In genomic region chr17:7997186-7997585, GRCh38 we compare ENCODE assay signal across 9 cellular contexts. TPM values are rescaled to one million over a fixed set of nuclear protein-coding genes. Genes with fewer than 3 reads are reported as not detected.
A peak's percentile ranks its signal among the peaks of the same experiment; 100 is the strongest.
DNase-seq lines count a peak whose midpoint lies in the region; ATAC-seq, FAIRE-seq and TF ChIP-seq lines count a peak whose summit lies in the region.
"Had no signal": no experiment of that assay in that cellular context is flagged by ENCODE, and none has a peak within 500 bp of the region (broad histone marks: within the 10 kb centered on the region; RNA-seq: fewer than 3 reads in every experiment).

No MANE protein-coding gene starts in this region.

- H3K27me3 ChIP-seq in DOHH2 (ENCODE audit: control insufficient read depth, low read length): peaks cover 15% of the 10 kb centered on the region
- peaks cover 0 to 80% of the 10 kb centered on the region in 2 donors for H3K27me3 ChIP-seq in tibial artery

- no peaks in the 10 kb centered on the region for H3K79me2 ChIP-seq in DOHH2 (ENCODE audit: control insufficient read depth, low read length)

- intact Hi-C loops in left ventricle myocardium superior (cut with micrococcal nuclease) (loop anchor here (10.0 kb wide), 1 partner anchor 132 kb away; no protein-coding TSS in a partner anchor), tibial artery (cut with DNase I; ENCODE audit: low total_unique reads) (no loop called here)

- no peaks in the 10 kb centered on the region for H3K36me3 ChIP-seq in DOHH2 (ENCODE audit: control insufficient read depth, low read length)
- H3K36me3 ChIP-seq in tibial artery: no peaks in the 10 kb centered on the region

- no peak overlapping the region for H3K4me2 ChIP-seq in DOHH2 (ENCODE audit: low read length)

- peak; percentile 98 for ATAC-seq in left ventricle myocardium superior
- no peak for ATAC-seq in omental fat pad (ENCODE audit: low FRiP score)
- no peak for ATAC-seq in GM21723 (IDR thresholded peaks at IDR 0.05; ENCODE audit: unreplicated experiment)

- TF ChIP-seq CTCF in DOHH2 (IDR thresholded peaks at IDR 0.05; ENCODE audit: low read depth, low read length, poor library complexity, severe bottlenecking) (peak; percentile 8), omental fat pad (IDR thresholded peaks at IDR 0.05) (no peak), tibial artery (IDR thresholded peaks at IDR 0.05) (no peak)

- DNase-seq in NAMALWA (ENCODE audit: low spot score) (peak; percentile 61), left ventricle myocardium superior (peak; percentile 60), urothelium cell line (ENCODE audit: low spot score) (peak; percentile 35), omental fat pad (ENCODE audit: low spot score) (no peak), tibial artery (no peak)
- DNase-seq in activated CD4-positive, alpha-beta T cell treated with anti-CD3 and anti-CD28 coated beads, Interleukin-2, amount 50 U/mL, for 1 hour: peak; percentile 33

- H4K20me1 ChIP-seq in DOHH2 (ENCODE audit: control insufficient read depth, insufficient read depth, low read depth, low read length): no peaks in the 10 kb centered on the region

- H3K27ac ChIP-seq in DOHH2 (ENCODE audit: low read depth, low read length): no peak overlapping the region
- no peak overlapping the region for H3K27ac ChIP-seq in tibial artery

- H3K4me1 ChIP-seq in DOHH2 (ENCODE audit: control insufficient read depth, low read length): peaks cover 9% of the 10 kb centered on the region
- peaks cover 0 to 4% (median under 1%) of the 10 kb centered on the region in 4 donors for H3K4me1 ChIP-seq in tibial artery

- no peak overlapping the region for H3K4me3 ChIP-seq in DOHH2 (ENCODE audit: low read length)
- H3K4me3 ChIP-seq in tibial artery: no peak overlapping the region

- H3F3A ChIP-seq in DOHH2 (ENCODE audit: control insufficient read depth, insufficient read depth): peaks cover 6% of the 10 kb centered on the region; the same call in 1 of the 2 replicates

- H3K9me3 ChIP-seq in DOHH2 (ENCODE audit: control insufficient read depth, insufficient read depth, low read length) (no peaks in the 10 kb centered on the region), tibial artery (no peaks in the 10 kb centered on the region)

- no peaks in the 10 kb centered on the region for H3K9me2 ChIP-seq in DOHH2 (replicated peaks; ENCODE audit: control insufficient read depth, low read length)

- FAIRE-seq in urothelium cell line (lab: Jason Lieb, UNC): no peak
- FAIRE-seq: frontal cortex had no signal

RNA-seq across cellular contexts. Expression of gene GUCY2D, which starts 5.2 kb away (rescaled TPM):
- not detected for total RNA-seq in left ventricle myocardium superior
- under 1 TPM in 2 of 4 donors, not detected in 2; 0.09 to 0.12 TPM for total RNA-seq in omental fat pad

RNA-seq across cellular contexts. Expression of gene ALOX15B, which starts 41.7 kb away (rescaled TPM):
- total RNA-seq in left ventricle myocardium superior (not detected), omental fat pad (1 to 10 TPM; 3.8 to 9.8 (median 8.2) TPM)

Comparison
In these comparisons a context has a peak if more than half of its experiments do, and no peak if none do; other contexts are left out.
1. DNase-seq: peak in NAMALWA (single experiment), activated CD4-positive, alpha-beta T cell treated with anti-CD3 and anti-CD28 coated beads, Interleukin-2, amount 50 U/mL, for 1 hour (single experiment), left ventricle myocardium superior (single experiment) and urothelium cell line (single experiment); none in omental fat pad (single experiment) and tibial artery (0 of 2).